Comparison of ENCODE assay signal across 9 cellular contexts in genomic region chr5:160312139-160312959, GRCh38. TPM values are rescaled to one million over a fixed set of nuclear protein-coding genes. Genes with fewer than 3 reads are reported as not detected.
DNase-seq lines count a peak whose midpoint lies in the region; ATAC-seq and TF ChIP-seq lines count a peak whose summit lies in the region.
"Had no signal": no experiment of that assay in that cellular context is flagged by ENCODE, and none has a peak within 500 bp of the region (broad histone marks: within the 10 kb centered on the region; RNA-seq: fewer than 3 reads in every experiment).

Gene CCNJL, minus strand, starts transcription at chr5:160312564. Its CDS starts 641 bp downstream, at chr5:160311923.

- H3K9me3 ChIP-seq in MG63 (no peaks in the 10 kb centered on the region), T-helper 17 cell (ENCODE audit: control insufficient read depth, low read length, poor library complexity, severe bottlenecking) (no peaks in the 10 kb centered on the region), mononuclear cell (ENCODE audit: low read depth, low read length) (no peaks in the 10 kb centered on the region), OCI-LY7 (ENCODE audit: low read length) (no peaks in the 10 kb centered on the region)

- H3K4me1 ChIP-seq in mononuclear cell (ENCODE audit: insufficient read depth, low read length) (peaks cover 28% of the 10 kb centered on the region), urinary bladder (ENCODE audit: insufficient read depth) (no peaks in the 10 kb centered on the region), OCI-LY7 (ENCODE audit: insufficient read depth, low read length, poor library complexity, severe bottlenecking) (no peaks in the 10 kb centered on the region)

- H3K79me2 ChIP-seq in OCI-LY7 (ENCODE audit: insufficient read depth, low read depth, low read length) = no peaks in the 10 kb centered on the region

- CTCF ChIA-PET in OCI-LY7 (lab: Charles Lee; ENCODE audit: unreplicated experiment) = no interaction called here

- intact Hi-C loops in OCI-LY7 (cut with micrococcal nuclease; ENCODE audit: unreplicated experiment) = no loop called here

- peaks cover 81% of the 10 kb centered on the region for H3K27me3 Mint-ChIP-seq in T-helper 17 cell

- H3K36me3 Mint-ChIP-seq in T-helper 17 cell (ENCODE audit: low read depth) = peaks cover 5% of the 10 kb centered on the region

- H3K27ac Mint-ChIP-seq in T-helper 17 cell = no peak within 1 kb of the TSS

- no peak within 1 kb of the TSS for H3K27ac ChIP-seq in urinary bladder (ENCODE audit: low read depth)
- H3K27ac ChIP-seq in OCI-LY7 (ENCODE audit: low read depth, low read length, poor library complexity, severe bottlenecking) = no peak within 1 kb of the TSS

- H3K27me3 ChIP-seq in MG63 (peaks cover 33% of the 10 kb centered on the region), mononuclear cell (ENCODE audit: insufficient read depth, low read length) (peaks cover 55% of the 10 kb centered on the region)

- under 1% methylated on average over 84 of the region's 84 CpGs for WGBS in urinary bladder

- DNase-seq in COLO668 (lab: John Stamatoyannopoulos, UW; ENCODE audit: unreplicated experiment) (peak; percentile 69), MG63 (peak; percentile 58), T-helper 17 cell (no peak), OCI-LY7 (ENCODE audit: low spot score) (no peak)

- H3K9me2 ChIP-seq in OCI-LY7 (ENCODE audit: insufficient read depth, low read length) = no peaks in the 10 kb centered on the region

- ATAC-seq in GM19452 (IDR thresholded peaks at IDR 0.05; ENCODE audit: unreplicated experiment) (peak; percentile 47), T-helper 17 cell (no peak), esophagus mucosa (peak; percentile 56)

- POLR2A ChIA-PET in OCI-LY7 (lab: Charles Lee) = no interaction called here

- TF ChIP-seq CTCF in OCI-LY7 (conservative IDR thresholded peaks at IDR 0.05; ENCODE audit: low read length) = no peak

- H3K36me3 ChIP-seq in MG63 (no peaks in the 10 kb centered on the region), urinary bladder (ENCODE audit: insufficient read depth) (no peaks in the 10 kb centered on the region), OCI-LY7 (ENCODE audit: insufficient read depth, low read length) (no peaks in the 10 kb centered on the region)

- H3K4me1 Mint-ChIP-seq in T-helper 17 cell = peaks cover 5% of the 10 kb centered on the region

- H2AFZ ChIP-seq in OCI-LY7 (ENCODE audit: low read length) = no peak within 1 kb of the TSS

- no peak within 1 kb of the TSS for H3K4me2 ChIP-seq in OCI-LY7 (ENCODE audit: low read length)

- peak within 1 kb of the TSS; percentile 82 for H3K4me3 Mint-ChIP-seq in T-helper 17 cell

- no peaks in the 10 kb centered on the region for H4K20me1 ChIP-seq in OCI-LY7 (ENCODE audit: insufficient read depth, low read length)

- BruUV-seq in OCI-LY7 (replicated peaks; lab: Mats Ljungman, UMichigan) = no TSS peak

- H3K4me3 ChIP-seq in MG63 = peak within 1 kb of the TSS; percentile 56
- peak within 1 kb of the TSS; percentile 40 for H3K4me3 ChIP-seq in mononuclear cell (ENCODE audit: low read length)
- H3K4me3 ChIP-seq in urinary bladder (ENCODE audit: low read depth, low read length) = peak within 1 kb of the TSS; percentile 76
- no peak within 1 kb of the TSS for H3K4me3 ChIP-seq in OCI-LY7 (ENCODE audit: low read depth, low read length, poor library complexity, severe bottlenecking)

RNA-seq across cellular contexts. Expression of gene CCNJL, which starts in this region (rescaled TPM):
- total RNA-seq in MG63 (2014; rRNA removed; shearing (Covaris generic); ENCODE audit: low replicate concordance) = 0.16 and 8.6 TPM in 2 replicates
- total RNA-seq in T-helper 17 cell = 1 to 10 TPM in 1 of 2 donors, not detected in 1; 1.5 TPM
- total RNA-seq in esophagus mucosa = 2.6 TPM
- 0.94 TPM for total RNA-seq in mononuclear cell
- 4.7 TPM for total RNA-seq in urinary bladder
- 2.0 TPM for polyA plus RNA-seq in urinary bladder
- total RNA-seq in OCI-LY7 (2014; rRNA removed; shearing (Covaris generic)) = not detected in 2 replicates
- total RNA-seq in OCI-LY7 (2022) = not detected in 2 replicates
- total RNA-seq: T-helper 1 cell treated with Interleukin-12 subunit alpha and Interleukin-12 subunit beta and Interleukin-4 antibody, amounts not matched to agents 30 ng/mL and 1 ng/mL, for 36 hours had no signal

Comparison
In these comparisons a context has a peak if more than half of its experiments do, and no peak if none do; other contexts are left out.
1. DNase-seq: peak in COLO668 (single experiment) and MG63 (single experiment); none in T-helper 17 cell (0 of 3) and OCI-LY7 (single experiment).